Comparison of ENCODE assay signal across 20 cellular contexts in the genomic region with DNA sequence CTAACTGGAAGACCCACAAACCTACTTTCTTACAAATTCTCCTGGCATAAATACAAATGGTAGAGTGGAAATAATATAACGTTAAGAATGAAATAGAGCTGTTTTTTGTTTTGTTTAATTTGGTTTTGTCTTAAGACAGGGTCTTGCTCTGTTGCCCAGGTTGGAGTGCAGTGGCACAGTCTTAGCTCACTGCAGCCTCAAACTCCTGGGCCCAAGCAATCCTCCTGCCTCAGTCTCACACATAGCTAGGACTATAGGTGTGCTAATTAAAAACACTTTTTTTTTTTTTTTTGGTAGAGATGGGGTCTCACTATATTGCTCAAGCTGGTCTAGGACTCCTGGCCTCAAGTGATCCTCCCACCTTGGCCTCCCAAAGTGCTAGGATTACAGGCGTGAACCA. TPM values are rescaled to one million over a fixed set of nuclear protein-coding genes. Genes with fewer than 3 reads are reported as not detected.
DNase-seq lines count a peak whose midpoint lies in the region; ATAC-seq and TF ChIP-seq lines count a peak whose summit lies in the region.
"Had no signal": no experiment of that assay in that cellular context is flagged by ENCODE, and none has a peak within 500 bp of the region (broad histone marks: within the 10 kb centered on the region; RNA-seq: fewer than 3 reads in every experiment).

No MANE protein-coding gene starts in this region.

- H3K4me3 ChIP-seq in HEK293 (ENCODE audit: low read depth, low read length), result no peak overlapping the region
- H3K4me3 ChIP-seq: BLaER1, GM12878 had no signal

- no peaks in the 10 kb centered on the region for H3K9me3 ChIP-seq in HEK293 (ENCODE audit: control insufficient read depth, insufficient read depth, low read depth, low read length)
- H3K9me3 ChIP-seq: BE2C, BLaER1 had no signal

- peaks cover 22% of the 10 kb centered on the region for H3K27me3 Mint-ChIP-seq in WTC11 (ENCODE audit: low read depth)
- peaks cover 18% of the 10 kb centered on the region for H3K27me3 Mint-ChIP-seq in endothelial cell (ENCODE audit: unreplicated experiment)

- H3K27ac ChIP-seq in HEK293 (ENCODE audit: extremely low read depth, low read depth, low read length) (no peak overlapping the region), substantia nigra (ENCODE audit: low read depth, low read length, poor library complexity, severe bottlenecking) (no peak overlapping the region)
- H3K27ac ChIP-seq: 22Rv1, BLaER1 had no signal

- no peak for DNase-seq in WTC11 (ENCODE audit: low spot score)
- DNase-seq in endothelial cell (ENCODE audit: low spot score), result no peak
- no peak for DNase-seq in substantia nigra (lab: John Stamatoyannopoulos, UW)
- DNase-seq in A172 (ENCODE audit: low spot score), result no peak
- no peak for DNase-seq in posterior vena cava (ENCODE audit: low spot score)
- DNase-seq: COR-L47, DMS 273 treated with DMSO at 0.1 percent for 48 hours, DMS153, DMS79 had no signal

- POLR2A ChIA-PET in HEK293 (lab: Yijun Ruan, JAX), result interaction anchor here (0.6 to 3.1 kb wide), 8 partner anchors 11 to 750 kb away, joined by 3 to 16 read pairs (median 6); partner anchors contain the start of genes LMBR1L, RHEBL1 and TUBA1B
- POLR2A ChIA-PET in WTC11 (lab: Charles Lee), result interaction anchor here (0.7 to 1.2 kb wide), 4 partner anchors 22 to 43 kb away, joined by 3 to 4 read pairs (median 4); partner anchors contain the start of gene TUBA1B

- CTCF ChIA-PET in HEK293 (lab: Yijun Ruan, JAX), result interaction anchor here (0.6 to 7.5 kb wide), 30 partner anchors 7 to 1199 kb away, joined by 3 to 118 read pairs (median 5); partner anchors contain the start of genes LMBR1L, PRPH and RHEBL1
- CTCF ChIA-PET in WTC11 (lab: Charles Lee), result interaction anchor here (0.6 to 14.5 kb wide), 30 partner anchors 11 to 244 kb away, joined by 3 to 216 read pairs (median 4); partner anchors contain the start of genes LMBR1L, PRPH, RHEBL1 and TROAP

- no peaks in the 10 kb centered on the region for H3K4me1 ChIP-seq in HEK293 (ENCODE audit: control insufficient read depth, insufficient read depth, low read length)

- H3K4me3 Mint-ChIP-seq in WTC11 (no peak overlapping the region), endothelial cell (ENCODE audit: unreplicated experiment) (peak overlapping the region; percentile 60)
- H3K4me3 Mint-ChIP-seq: CD14-positive monocyte; CD4-positive, CD25-positive, alpha-beta regulatory T cell; CD8-positive, alpha-beta memory T cell had no signal

- H3K27ac Mint-ChIP-seq in WTC11 (no peak overlapping the region), endothelial cell (ENCODE audit: unreplicated experiment) (no peak overlapping the region)
- H3K27ac Mint-ChIP-seq: CD4-positive, CD25-positive, alpha-beta regulatory T cell had no signal

- H3K9me3 Mint-ChIP-seq in WTC11 (no peaks in the 10 kb centered on the region), endothelial cell (ENCODE audit: unreplicated experiment) (no peaks in the 10 kb centered on the region)
- H3K9me3 Mint-ChIP-seq: CD4-positive, alpha-beta memory T cell; CD8-positive, alpha-beta memory T cell had no signal

- intact Hi-C loops in posterior vena cava (cut with DNase I), result no loop called here

- peaks cover 14 to 81% of the 10 kb centered on the region in 2 experiments; a peak in 2 of 3 replicates for H3K36me3 ChIP-seq in HEK293 (ENCODE audit: control insufficient read depth in 2 of 2, insufficient read depth in 1 of 2, low read length in 2 of 2)

- H3K4me1 Mint-ChIP-seq in WTC11 (peaks cover 14% of the 10 kb centered on the region), endothelial cell (ENCODE audit: unreplicated experiment) (peaks cover 20% of the 10 kb centered on the region)

- H3K36me3 Mint-ChIP-seq in WTC11, result peaks cover 33% of the 10 kb centered on the region
- H3K36me3 Mint-ChIP-seq in endothelial cell (ENCODE audit: low read depth, unreplicated experiment), result peaks cover 56% of the 10 kb centered on the region

- TF ChIP-seq CTCF in HEK293 (tag by site-specific recombination; IDR thresholded peaks at IDR 0.05), result no peak
- TF ChIP-seq CTCF in WTC11 (IDR thresholded peaks at IDR 0.05), result no peak
- no peak for TF ChIP-seq CTCF in endothelial cell (IDR thresholded peaks at IDR 0.05; ENCODE audit: unreplicated experiment)

- no peak for ATAC-seq in WTC11

TF ChIP-seq in HEK293, 187 proteins besides CTCF, POLR2A, EP300 and RAD21 (continues in another document):
- TF ChIP-seq ZNF121 (tag by site-specific recombination; IDR thresholded peaks at IDR 0.05), result peak; percentile 83
- no peak for TF ChIP-seq ZNF560 (tag by site-specific recombination; IDR thresholded peaks at IDR 0.05; ENCODE audit: borderline replicate concordance)

TF ChIP-seq in WTC11, 78 proteins besides CTCF, POLR2A, EP300 and RAD21:
- TF ChIP-seq ZNF121 (CRISPR knock-in tag; IDR thresholded peaks at IDR 0.05) (peak; percentile 64; the same call in 1 of the 2 replicates), FOXJ3 (CRISPR knock-in tag; IDR thresholded peaks at IDR 0.05; ENCODE audit: borderline replicate concordance) (no peak)

RNA-seq across cellular contexts. Expression of gene DHH, which starts 4.1 kb away (rescaled TPM):
- 0.15 TPM in 1 of 3 replicates, not detected in the others for total RNA-seq in WTC11 (2021)
- total RNA-seq in endothelial cell (ENCODE audit: unreplicated experiment), result 0.46 TPM
- total RNA-seq in A172 (2014; rRNA removed; shearing (Covaris generic)), result not detected in 2 replicates
- 1 to 10 TPM in 1 of 2 donors, under 1 TPM in 1; 0.93 to 2.7 TPM for total RNA-seq in posterior vena cava
- total RNA-seq: Daoy, G401, GM12878 had no signal

RNA-seq across cellular contexts. Expression of gene LMBR1L, which starts 11.9 kb away (rescaled TPM):
- total RNA-seq in WTC11 (2021), result 52.8 to 78.2 TPM (median 53.1 TPM) in 3 replicates
- total RNA-seq in endothelial cell (ENCODE audit: unreplicated experiment), result 175 TPM
- 16.4 and 21.4 TPM in 2 replicates for total RNA-seq in A172 (2014; rRNA removed; shearing (Covaris generic))
- total RNA-seq in posterior vena cava, result 10 to 100 TPM; 37.7 to 40.8 TPM

RNA-seq across cellular contexts. Expression of gene RHEBL1, which starts 28.9 kb away (rescaled TPM):
- total RNA-seq in WTC11 (2021) (6.4 to 9.0 TPM (median 6.9 TPM) in 3 replicates), endothelial cell (ENCODE audit: unreplicated experiment) (3.2 TPM), posterior vena cava (under 1 TPM in 1 of 2 donors, not detected in 1; 0.38 TPM)
- total RNA-seq in A172 (2014; rRNA removed; shearing (Covaris generic)), result 1.2 and 8.0 TPM in 2 replicates

RNA-seq across cellular contexts. Expression of gene TUBA1B, which starts 32.5 kb away (rescaled TPM):
- total RNA-seq in WTC11 (2021), result 1,806 to 1,997 TPM (median 1,954 TPM) in 3 replicates
- 915 TPM for total RNA-seq in endothelial cell (ENCODE audit: unreplicated experiment)
- total RNA-seq in A172 (2014; rRNA removed; shearing (Covaris generic)), result 2,613 and 2,957 TPM in 2 replicates
- total RNA-seq in posterior vena cava, result 100 to 1,000 TPM; 763 to 783 TPM

RNA-seq across cellular contexts. Expression of gene KMT2D, which starts 38.1 kb away (rescaled TPM):
- total RNA-seq in WTC11 (2021), result 100 to 104 TPM (median 101 TPM) in 3 replicates
- total RNA-seq in endothelial cell (ENCODE audit: unreplicated experiment), result 135 TPM
- 17.2 and 41.4 TPM in 2 replicates for total RNA-seq in A172 (2014; rRNA removed; shearing (Covaris generic))
- total RNA-seq in posterior vena cava, result 10 to 100 TPM; 59.5 to 63.3 TPM

Comparison
In these comparisons a context has a peak if more than half of its experiments do, and no peak if none do; other contexts are left out.
1. Of the 8 proteins assayed by ChIP-seq in both HEK293 and WTC11: peak only in HEK293: none; only in WTC11: none; in both: ZNF121; in neither: 7.